Comparison of ENCODE assay signal across 1 cellular context in the genomic region with DNA sequence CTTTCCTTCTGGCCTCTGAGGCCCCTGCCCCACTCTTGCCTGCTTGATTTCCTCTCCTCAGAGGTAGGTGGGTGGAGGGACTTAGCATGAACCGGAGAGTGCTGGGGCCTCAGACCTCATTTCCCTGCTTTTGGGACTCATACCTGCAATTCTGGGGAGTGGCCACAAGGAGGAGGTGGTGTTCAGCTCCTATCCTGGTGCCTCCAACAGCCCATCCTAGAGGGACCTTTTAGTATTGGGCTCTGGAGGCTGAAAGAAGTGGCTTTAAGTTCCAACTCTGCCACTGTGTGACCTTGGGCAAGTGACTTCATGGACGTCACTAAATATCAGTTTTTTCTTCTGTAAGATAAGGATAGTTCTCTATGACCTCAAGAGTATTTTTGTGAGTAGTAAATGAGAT.
TF ChIP-seq lines count a peak whose summit lies in the region.

No MANE protein-coding gene starts in this region.

TF ChIP-seq in GM23338, 12 proteins besides CTCF, POLR2A, EP300 and RAD21 (continued from another document):
- TF ChIP-seq, protein P1, sequence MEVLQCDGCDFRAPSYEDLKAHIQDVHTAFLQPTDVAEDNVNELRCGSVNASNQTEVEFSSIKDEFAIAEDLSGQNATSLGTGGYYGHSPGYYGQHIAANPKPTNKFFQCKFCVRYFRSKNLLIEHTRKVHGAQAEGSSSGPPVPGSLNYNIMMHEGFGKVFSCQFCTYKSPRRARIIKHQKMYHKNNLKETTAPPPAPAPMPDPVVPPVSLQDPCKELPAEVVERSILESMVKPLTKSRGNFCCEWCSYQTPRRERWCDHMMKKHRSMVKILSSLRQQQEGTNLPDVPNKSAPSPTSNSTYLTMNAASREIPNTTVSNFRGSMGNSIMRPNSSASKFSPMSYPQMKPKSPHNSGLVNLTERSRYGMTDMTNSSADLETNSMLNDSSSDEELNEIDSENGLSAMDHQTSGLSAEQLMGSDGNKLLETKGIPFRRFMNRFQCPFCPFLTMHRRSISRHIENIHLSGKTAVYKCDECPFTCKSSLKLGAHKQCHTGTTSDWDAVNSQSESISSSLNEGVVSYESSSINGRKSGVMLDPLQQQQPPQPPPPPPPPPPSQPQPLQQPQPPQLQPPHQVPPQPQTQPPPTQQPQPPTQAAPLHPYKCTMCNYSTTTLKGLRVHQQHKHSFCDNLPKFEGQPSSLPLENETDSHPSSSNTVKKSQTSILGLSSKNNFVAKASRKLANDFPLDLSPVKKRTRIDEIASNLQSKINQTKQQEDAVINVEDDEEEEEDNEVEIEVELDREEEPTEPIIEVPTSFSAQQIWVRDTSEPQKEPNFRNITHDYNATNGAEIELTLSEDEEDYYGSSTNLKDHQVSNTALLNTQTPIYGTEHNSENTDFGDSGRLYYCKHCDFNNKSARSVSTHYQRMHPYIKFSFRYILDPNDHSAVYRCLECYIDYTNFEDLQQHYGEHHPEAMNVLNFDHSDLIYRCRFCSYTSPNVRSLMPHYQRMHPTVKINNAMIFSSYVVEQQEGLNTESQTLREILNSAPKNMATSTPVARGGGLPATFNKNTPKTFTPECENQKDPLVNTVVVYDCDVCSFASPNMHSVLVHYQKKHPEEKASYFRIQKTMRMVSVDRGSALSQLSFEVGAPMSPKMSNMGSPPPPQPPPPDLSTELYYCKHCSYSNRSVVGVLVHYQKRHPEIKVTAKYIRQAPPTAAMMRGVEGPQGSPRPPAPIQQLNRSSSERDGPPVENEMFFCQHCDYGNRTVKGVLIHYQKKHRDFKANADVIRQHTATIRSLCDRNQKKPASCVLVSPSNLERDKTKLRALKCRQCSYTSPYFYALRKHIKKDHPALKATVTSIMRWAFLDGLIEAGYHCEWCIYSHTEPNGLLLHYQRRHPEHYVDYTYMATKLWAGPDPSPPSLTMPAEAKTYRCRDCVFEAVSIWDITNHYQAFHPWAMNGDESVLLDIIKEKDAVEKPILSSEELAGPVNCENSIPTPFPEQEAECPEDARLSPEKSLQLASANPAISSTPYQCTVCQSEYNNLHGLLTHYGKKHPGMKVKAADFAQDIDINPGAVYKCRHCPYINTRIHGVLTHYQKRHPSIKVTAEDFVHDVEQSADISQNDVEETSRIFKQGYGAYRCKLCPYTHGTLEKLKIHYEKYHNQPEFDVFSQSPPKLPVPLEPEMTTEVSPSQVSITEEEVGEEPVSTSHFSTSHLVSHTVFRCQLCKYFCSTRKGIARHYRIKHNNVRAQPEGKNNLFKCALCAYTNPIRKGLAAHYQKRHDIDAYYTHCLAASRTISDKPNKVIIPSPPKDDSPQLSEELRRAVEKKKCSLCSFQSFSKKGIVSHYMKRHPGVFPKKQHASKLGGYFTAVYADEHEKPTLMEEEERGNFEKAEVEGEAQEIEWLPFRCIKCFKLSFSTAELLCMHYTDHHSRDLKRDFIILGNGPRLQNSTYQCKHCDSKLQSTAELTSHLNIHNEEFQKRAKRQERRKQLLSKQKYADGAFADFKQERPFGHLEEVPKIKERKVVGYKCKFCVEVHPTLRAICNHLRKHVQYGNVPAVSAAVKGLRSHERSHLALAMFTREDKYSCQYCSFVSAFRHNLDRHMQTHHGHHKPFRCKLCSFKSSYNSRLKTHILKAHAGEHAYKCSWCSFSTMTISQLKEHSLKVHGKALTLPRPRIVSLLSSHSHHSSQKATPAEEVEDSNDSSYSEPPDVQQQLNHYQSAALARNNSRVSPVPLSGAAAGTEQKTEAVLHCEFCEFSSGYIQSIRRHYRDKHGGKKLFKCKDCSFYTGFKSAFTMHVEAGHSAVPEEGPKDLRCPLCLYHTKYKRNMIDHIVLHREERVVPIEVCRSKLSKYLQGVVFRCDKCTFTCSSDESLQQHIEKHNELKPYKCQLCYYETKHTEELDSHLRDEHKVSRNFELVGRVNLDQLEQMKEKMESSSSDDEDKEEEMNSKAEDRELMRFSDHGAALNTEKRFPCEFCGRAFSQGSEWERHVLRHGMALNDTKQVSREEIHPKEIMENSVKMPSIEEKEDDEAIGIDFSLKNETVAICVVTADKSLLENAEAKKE (CRISPR knock-in tag; IDR thresholded peaks at IDR 0.05) = no peak
- TF ChIP-seq, protein P2, sequence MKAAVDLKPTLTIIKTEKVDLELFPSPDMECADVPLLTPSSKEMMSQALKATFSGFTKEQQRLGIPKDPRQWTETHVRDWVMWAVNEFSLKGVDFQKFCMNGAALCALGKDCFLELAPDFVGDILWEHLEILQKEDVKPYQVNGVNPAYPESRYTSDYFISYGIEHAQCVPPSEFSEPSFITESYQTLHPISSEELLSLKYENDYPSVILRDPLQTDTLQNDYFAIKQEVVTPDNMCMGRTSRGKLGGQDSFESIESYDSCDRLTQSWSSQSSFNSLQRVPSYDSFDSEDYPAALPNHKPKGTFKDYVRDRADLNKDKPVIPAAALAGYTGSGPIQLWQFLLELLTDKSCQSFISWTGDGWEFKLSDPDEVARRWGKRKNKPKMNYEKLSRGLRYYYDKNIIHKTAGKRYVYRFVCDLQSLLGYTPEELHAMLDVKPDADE (IDR thresholded peaks at IDR 0.05) = no peak
- TF ChIP-seq JUNB (IDR thresholded peaks at IDR 0.05; ENCODE audit: unreplicated experiment) (no peak), STAT1 (IDR thresholded peaks at IDR 0.05; ENCODE audit: unreplicated experiment) (no peak), CREB1 (CRISPR knock-in tag; IDR thresholded peaks at IDR 0.05; ENCODE audit: low read depth) (no peak), EZH2phosphoT487 (IDR thresholded peaks at IDR 0.05; ENCODE audit: unreplicated experiment) (no peak)
